19 cellular contexts compared by ENCODE assay signal in the genomic region with DNA sequence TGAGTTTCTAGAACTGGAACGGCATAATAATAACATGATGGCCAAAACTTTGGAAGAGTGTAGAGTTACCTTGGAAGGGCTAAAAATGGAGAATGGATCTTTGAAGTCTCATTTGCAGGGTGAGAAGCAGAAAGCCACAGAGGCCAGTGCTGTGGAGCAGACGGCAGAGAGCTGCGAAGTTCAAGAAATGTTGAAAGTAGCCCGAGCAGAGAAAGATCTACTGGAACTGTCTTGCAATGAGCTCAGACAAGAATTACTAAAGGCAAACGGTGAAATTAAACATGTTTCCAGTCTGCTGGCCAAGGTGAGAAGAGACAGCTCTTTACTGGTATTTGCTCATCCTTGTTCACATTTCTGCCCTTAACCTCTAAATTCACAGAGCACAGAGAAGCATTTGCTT.
DNase-seq lines count a peak whose midpoint lies in the region; ATAC-seq and TF ChIP-seq lines count a peak whose summit lies in the region.
"Had no signal": no experiment of that assay in that cellular context is flagged by ENCODE, and none has a peak within 500 bp of the region (broad histone marks: within the 10 kb centered on the region; RNA-seq: fewer than 3 reads in every experiment).

No MANE protein-coding gene starts in this region.

- H3K9ac ChIP-seq in colonic mucosa (ENCODE audit: low read depth in 2 of 2, low read length in 2 of 2): no peak overlapping the region

- peaks cover 24% of the 10 kb centered on the region for H3K36me3 Mint-ChIP-seq in GM23338 (ENCODE audit: low read depth)
- H3K36me3 Mint-ChIP-seq in naive thymus-derived CD4-positive, alpha-beta T cell: peaks cover 0 to under 1% (median 0%) of the 10 kb centered on the region in 5 donors
- H3K36me3 Mint-ChIP-seq in type B pancreatic cell: peaks cover 14% of the 10 kb centered on the region

- H2AFZ ChIP-seq in GM23338: no peak overlapping the region

- H3K4me3 Mint-ChIP-seq in GM23338 (no peak overlapping the region; the same call in 2 of the 3 replicates), type B pancreatic cell (no peak overlapping the region)
- H3K4me3 Mint-ChIP-seq in naive thymus-derived CD4-positive, alpha-beta T cell: peak overlapping the region in 4 of 10 donors; percentile 9 to 59 (median 46)
- H3K4me3 Mint-ChIP-seq: naive B cell had no signal

- ATAC-seq in GM23338: no peak
- ATAC-seq in naive thymus-derived CD4-positive, alpha-beta T cell: no peak
- ATAC-seq in SK-N-SH treated with all-trans-retinoic acid at 6 μM for 48 hours: no peak
- ATAC-seq: HCT116, Right ventricle myocardium inferior, sciatic nerve had no signal

- no peaks in the 10 kb centered on the region for H3K9me2 ChIP-seq in GM23338 (ENCODE audit: insufficient read depth)

- H3K4me3 ChIP-seq in GM23338 (no peak overlapping the region), colonic mucosa (no peak overlapping the region)
- no peak overlapping the region for H3K4me3 ChIP-seq in naive thymus-derived CD4-positive, alpha-beta T cell (ENCODE audit: low read length)
- H3K4me3 ChIP-seq: esophagus squamous epithelium had no signal

- no peaks in the 10 kb centered on the region for H3K9me3 ChIP-seq in colonic mucosa
- H3K9me3 ChIP-seq in naive thymus-derived CD4-positive, alpha-beta T cell (ENCODE audit: control insufficient read depth in 2 of 3, low read length in 3 of 3): no peaks in the 10 kb centered on the region
- H3K9me3 ChIP-seq: esophagus squamous epithelium had no signal

- peak overlapping the region; percentile 48; the same call in 1 of the 2 replicates for H3K27ac ChIP-seq in C4-2B
- peak overlapping the region; percentile 35; the same call in 1 of the 2 replicates for H3K27ac ChIP-seq in GM23338 (ENCODE audit: low read depth)
- no peak overlapping the region for H3K27ac ChIP-seq in colonic mucosa
- H3K27ac ChIP-seq in naive thymus-derived CD4-positive, alpha-beta T cell (ENCODE audit: low read depth, low read length): no peak overlapping the region
- H3K27ac ChIP-seq: esophagus squamous epithelium had no signal

- peaks cover 3% of the 10 kb centered on the region for H3K27me3 Mint-ChIP-seq in GM23338 (ENCODE audit: insufficient read depth, low read depth, poor library complexity)
- no peaks in the 10 kb centered on the region for H3K27me3 Mint-ChIP-seq in naive thymus-derived CD4-positive, alpha-beta T cell
- no peaks in the 10 kb centered on the region for H3K27me3 Mint-ChIP-seq in type B pancreatic cell
- H3K27me3 Mint-ChIP-seq: naive B cell had no signal

- no peaks in the 10 kb centered on the region for H3F3A ChIP-seq in GM23338 (replicated peaks; ENCODE audit: low read depth)

- H3K27me3 ChIP-seq in GM23338 (ENCODE audit: insufficient read depth): no peaks in the 10 kb centered on the region
- H3K27me3 ChIP-seq in colonic mucosa: no peaks in the 10 kb centered on the region
- H3K27me3 ChIP-seq in naive thymus-derived CD4-positive, alpha-beta T cell (ENCODE audit: control insufficient read depth in 2 of 2, insufficient read depth in 2 of 2, low read length in 2 of 2): no peaks in the 10 kb centered on the region
- H3K27me3 ChIP-seq: esophagus squamous epithelium had no signal

- H4K20me1 ChIP-seq in GM23338 (replicated peaks; ENCODE audit: insufficient read depth): no peaks in the 10 kb centered on the region

- H3K4me1 Mint-ChIP-seq in GM23338: peaks cover 74% of the 10 kb centered on the region
- H3K4me1 Mint-ChIP-seq in naive thymus-derived CD4-positive, alpha-beta T cell: peaks cover 15 to 36% (median 34%) of the 10 kb centered on the region in 7 donors
- H3K4me1 Mint-ChIP-seq in type B pancreatic cell (ENCODE audit: unreplicated experiment): no peaks in the 10 kb centered on the region

- TF ChIP-seq CTCF in C4-2B (conservative IDR thresholded peaks at IDR 0.05) (no peak), GM23338 (conservative IDR thresholded peaks at IDR 0.05; ENCODE audit: low read depth in 2 of 2) (no peak), colonic mucosa (IDR thresholded peaks at IDR 0.05) (no peak), type B pancreatic cell (conservative IDR thresholded peaks at IDR 0.05) (no peak)

- H3K79me2 ChIP-seq in GM23338 (replicated peaks; ENCODE audit: insufficient read depth): peaks cover 60% of the 10 kb centered on the region

- H3K36me3 ChIP-seq in GM23338 (ENCODE audit: insufficient read depth): no peaks in the 10 kb centered on the region
- H3K36me3 ChIP-seq in colonic mucosa: no peaks in the 10 kb centered on the region
- H3K36me3 ChIP-seq in naive thymus-derived CD4-positive, alpha-beta T cell (ENCODE audit: control insufficient read depth in 2 of 3, insufficient read depth in 3 of 3, low read length in 3 of 3): no peaks in the 10 kb centered on the region
- H3K36me3 ChIP-seq: esophagus squamous epithelium had no signal

- DNase-seq in GM23338 (ENCODE audit: low spot score) (no peak), colonic mucosa (peak; percentile 1), type B pancreatic cell (ENCODE audit: extremely low spot score, unreplicated experiment) (no peak), Kasumi-1 (lab: John Stamatoyannopoulos, UW) (no peak)
- no peak for DNase-seq in naive thymus-derived CD4-positive, alpha-beta T cell
- DNase-seq: activated CD8-positive, alpha-beta memory T cell treated with anti-CD3 and anti-CD28 coated beads, Interleukin-2, amount 50 U/mL, for 48 hours; activated effector memory CD4-positive, alpha-beta T cell treated with anti-CD3 and anti-CD28 coated beads, Interleukin-2, amount 50 U/mL, for 16 hours; amniotic stem cell; central memory CD4-positive, alpha-beta T cell; DND-41; effector CD8-positive, alpha-beta T cell; esophagus squamous epithelium; naive B cell; NCI-H1436 had no signal

- intact Hi-C loops in colonic mucosa (cut with DNase I): loop anchor here (10.0 kb wide), 1 partner anchor 51 kb away; no protein-coding TSS in a partner anchor
- intact Hi-C loops in naive thymus-derived CD4-positive, alpha-beta T cell (cut with micrococcal nuclease): no loop called here

- POLR2A ChIA-PET in naive thymus-derived CD4-positive, alpha-beta T cell (lab: Charles Lee): no interaction called here

- peak overlapping the region; percentile 4; the same call in 1 of the 2 replicates for H3K4me2 ChIP-seq in GM23338

- H3K27ac Mint-ChIP-seq in GM23338 (peak overlapping the region; percentile 20; the same call in 1 of the 2 replicates), type B pancreatic cell (no peak overlapping the region)
- peak overlapping the region in 7 of 9 donors; percentile 3 to 74 (median 65) for H3K27ac Mint-ChIP-seq in naive thymus-derived CD4-positive, alpha-beta T cell

- CTCF ChIA-PET in naive thymus-derived CD4-positive, alpha-beta T cell (lab: Charles Lee): interaction anchor here (0.6 to 1.5 kb wide), 4 partner anchors 22 to 632 kb away, joined by 3 to 6 read pairs (median 4); no protein-coding TSS in a partner anchor

- H3K4me1 ChIP-seq in GM23338 (ENCODE audit: insufficient read depth) (peaks cover 55% of the 10 kb centered on the region), colonic mucosa (no peaks in the 10 kb centered on the region)
- peaks cover 0 to 7% of the 10 kb centered on the region in 2 donors for H3K4me1 ChIP-seq in naive thymus-derived CD4-positive, alpha-beta T cell (ENCODE audit: control insufficient read depth in 2 of 2, insufficient read depth in 2 of 2, low read length in 2 of 2)

- no peaks in the 10 kb centered on the region for H3K9me3 Mint-ChIP-seq in GM23338
- peaks cover 0 to 4% (median 0%) of the 10 kb centered on the region in 11 donors for H3K9me3 Mint-ChIP-seq in naive thymus-derived CD4-positive, alpha-beta T cell
- H3K9me3 Mint-ChIP-seq in type B pancreatic cell: no peaks in the 10 kb centered on the region
- H3K9me3 Mint-ChIP-seq: naive B cell had no signal

TF ChIP-seq in SK-N-SH treated with all-trans-retinoic acid at 6 μM for 48 hours, 23 proteins besides CTCF, POLR2A, EP300 and RAD21:
- TF ChIP-seq CSDC2 (CRISPR knock-in tag; IDR thresholded peaks at IDR 0.05): no peak

Comparison
In these comparisons a context has a peak if more than half of its experiments do, and no peak if none do; other contexts are left out.
1. H3K27ac ChIP-seq: peak in C4-2B (single experiment) and GM23338 (single experiment); none in colonic mucosa (single experiment) and naive thymus-derived CD4-positive, alpha-beta T cell (single experiment).